Comparison of ENCODE assay signal across 8 cellular contexts in the genomic region with DNA sequence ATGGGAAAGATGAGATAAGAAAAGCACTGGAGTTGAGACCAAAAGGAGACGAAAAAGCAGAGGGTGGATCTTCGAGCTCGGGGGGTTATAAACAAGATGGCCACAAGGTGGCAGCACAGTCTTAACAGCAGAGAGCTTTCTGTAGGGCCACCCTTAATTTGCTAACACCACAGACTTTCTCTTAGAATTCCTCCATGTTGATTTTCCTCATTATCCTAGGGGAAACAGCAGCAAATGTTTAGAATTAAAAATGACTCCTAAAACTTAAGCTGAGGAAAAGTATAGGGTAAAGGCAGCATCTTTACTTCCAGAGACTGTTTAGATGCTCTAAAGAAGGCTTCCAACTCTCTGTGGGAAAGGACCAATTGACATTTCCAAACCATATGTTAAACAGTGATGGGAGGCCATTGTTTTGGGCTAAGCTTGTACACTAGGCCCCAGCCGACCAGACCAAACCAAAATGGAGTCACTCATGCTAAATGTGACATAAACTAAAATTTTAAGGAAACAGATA. TPM values are rescaled to one million over a fixed set of nuclear protein-coding genes. Genes with fewer than 3 reads are reported as not detected.
A peak's percentile ranks its signal among the peaks of the same experiment; 100 is the strongest.
DNase-seq lines count a peak whose midpoint lies in the region; ATAC-seq and TF ChIP-seq lines count a peak whose summit lies in the region.

No MANE protein-coding gene starts in this region.

- no peaks in the 10 kb centered on the region for H3K36me3 ChIP-seq in lung (ENCODE audit: control insufficient read depth in 2 of 2, insufficient read depth in 2 of 2, low read length in 2 of 2)

- H3K27me3 ChIP-seq in dorsolateral prefrontal cortex (no peaks in the 10 kb centered on the region), lung (ENCODE audit: control insufficient read depth, insufficient read depth) (no peaks in the 10 kb centered on the region)

- peak; percentile 52 for ATAC-seq in HG03442 (IDR thresholded peaks at IDR 0.05; ENCODE audit: unreplicated experiment)
- peak; percentile 86 for ATAC-seq in lung (ENCODE audit: insufficient read depth, low FRiP score)

- H3K4me1 ChIP-seq in lung (ENCODE audit: control insufficient read depth in 2 of 2, insufficient read depth in 2 of 2, low read length in 2 of 2): peaks cover 0 to 31% of the 10 kb centered on the region in 2 donors

- TF ChIP-seq CTCF in dorsolateral prefrontal cortex (IDR thresholded peaks at IDR 0.05 in 54 of 56, conservative IDR thresholded peaks at IDR 0.05 in 2 of 56; ENCODE audit: low read depth in 1 of 56, partially characterized antibody in 56 of 56) (peak; percentile 83 to 99 (median 96)), lung (IDR thresholded peaks at IDR 0.05; ENCODE audit: control extremely low read depth, extremely low read depth) (peak; percentile 76)

- WGBS in lung, 2 donors: 10 to 12% methylated on average over 4 of the region's 4 CpGs

- peak overlapping the region in 3 of 59 donors; percentile 9 to 13 (median 12) for H3K4me3 ChIP-seq in dorsolateral prefrontal cortex
- H3K4me3 ChIP-seq in lung: no peak overlapping the region

- H3K27ac ChIP-seq in dorsolateral prefrontal cortex (peak overlapping the region in 39 of 59 donors; percentile 3 to 78 (median 51)), lung (ENCODE audit: low read depth in 1 of 2, low read length in 1 of 2) (no peak overlapping the region)

- intact Hi-C loops in dorsolateral prefrontal cortex (cut with DNase I): loop anchor here (1.0 to 10.0 kb wide), 4 partner anchors 149 to 569 kb away; partner anchors contain the start of genes COLGALT2 (in 1 of the 2) and RGL1 (in 1 of the 2)

- DNase-seq in NK-92 treated with Interleukin-12 subunit alpha and Interleukin-12 subunit beta, amount 100 ng/mL, for 24 hours (lab: John Stamatoyannopoulos, UW): peak; percentile 32
- DNase-seq in NK-92 (lab: John Stamatoyannopoulos, UW; ENCODE audit: unreplicated experiment) (no peak), NCI-H526 treated with DMSO at 0.1 percent for 48 hours (lab: John Stamatoyannopoulos, UW) (peak; percentile 93), dorsolateral prefrontal cortex (peak; percentile 76 to 91 (median 82)), lung (ENCODE audit: low spot score) (peak; percentile 76)
- peak; percentile 52 to 62 for DNase-seq in activated CD4-positive, alpha-beta T cell treated with anti-CD3 and anti-CD28 coated beads, Interleukin-2, amount 50 U/mL, for 24 hours (ENCODE audit: low read depth in 1 of 2, low spot score in 1 of 2)
- DNase-seq in stimulated activated CD8-positive, alpha-beta memory T cell treated with anti-CD3 and anti-CD28 coated beads, Interleukin-15, amount 100 ng/mL, for 1 hour (ENCODE audit: low read depth): peak; percentile 62

- no peaks in the 10 kb centered on the region for H3K9me3 ChIP-seq in lung (ENCODE audit: control insufficient read depth in 2 of 2, insufficient read depth in 1 of 2, low read length in 1 of 2)

RNA-seq across cellular contexts. Expression of gene APOBEC4, which starts 2.5 kb away (rescaled TPM):
- total RNA-seq in dorsolateral prefrontal cortex (not detected), lung (1 to 10 TPM; 3.3 to 5.3 TPM)
- 1 to 10 TPM; 1.4 to 2.9 TPM for polyA plus RNA-seq in lung

RNA-seq across cellular contexts. Expression of gene ARPC5, which starts 20.0 kb away (rescaled TPM):
- total RNA-seq in dorsolateral prefrontal cortex: 10 to 100 TPM; 31.6 to 78.5 (median 50.0) TPM
- total RNA-seq in lung: 100 to 1,000 TPM; 166 to 211 TPM
- 100 to 1,000 TPM; 165 to 266 TPM for polyA plus RNA-seq in lung

Comparison
In these comparisons a context has a peak if more than half of its experiments do, and no peak if none do; other contexts are left out.
1. H3K27ac ChIP-seq: peak in dorsolateral prefrontal cortex (39 of 59); none in lung (0 of 2).
2. RNA of gene APOBEC4, which starts 2.5 kb away (total RNA-seq): 3.3 to 5.3 TPM in lung; not detected in dorsolateral prefrontal cortex; every median in the first group is over 4 times any median in the second.